ENCODE assay signal across 8 cellular contexts in the genomic region with DNA sequence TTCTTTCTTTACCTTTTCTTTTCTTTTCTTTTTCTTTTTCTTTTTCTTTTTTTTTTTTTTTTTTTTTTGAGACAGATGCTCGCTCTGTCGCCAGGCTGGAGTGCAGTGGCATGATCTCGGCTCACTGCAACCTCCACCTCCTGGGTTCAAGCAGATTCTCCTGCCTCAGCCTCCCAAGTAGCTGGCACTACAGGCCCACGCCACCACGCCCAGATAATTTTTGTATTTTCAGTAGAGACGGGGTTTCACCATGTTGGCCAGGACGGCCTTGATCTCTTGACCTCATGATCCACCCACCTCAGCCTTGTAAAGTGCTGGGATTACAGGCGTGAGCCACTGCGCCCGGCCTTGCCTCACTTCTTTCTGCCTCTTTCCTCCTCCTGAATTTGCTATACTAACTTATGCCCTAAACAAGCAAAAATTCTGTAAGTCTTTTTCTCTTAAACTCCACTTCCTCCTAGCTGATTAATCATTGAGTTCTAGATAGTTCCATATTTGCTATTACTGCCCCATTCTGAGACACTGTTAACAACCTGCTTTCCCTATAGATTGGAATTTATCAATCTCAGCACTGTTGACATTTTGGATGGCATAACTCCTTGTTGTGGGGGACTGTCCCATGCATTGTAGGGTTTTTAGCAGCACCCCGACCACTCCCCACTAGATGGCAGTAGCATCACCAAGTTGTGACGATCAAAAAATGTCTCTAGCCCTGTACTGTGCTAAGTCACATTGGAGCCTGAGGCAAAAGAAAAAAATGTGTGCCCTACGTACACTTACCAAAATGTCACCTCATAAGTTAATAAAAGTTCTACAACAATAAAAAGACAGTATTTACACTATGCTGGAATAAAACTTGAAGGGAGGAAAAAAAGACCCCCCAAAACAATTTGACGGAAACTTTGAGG. TPM values are rescaled to one million over a fixed set of nuclear protein-coding genes. Genes with fewer than 3 reads are reported as not detected.
A peak's percentile ranks its signal among the peaks of the same experiment; 100 is the strongest.
DNase-seq lines count a peak whose midpoint lies in the region; ATAC-seq and TF ChIP-seq lines count a peak whose summit lies in the region.

No MANE protein-coding gene starts in this region.

- peak; percentile 31 for DNase-seq in AG09309 (ENCODE audit: low read depth)
- peak; percentile 52 for DNase-seq in Jurkat, Clone E6-1 (ENCODE audit: low read depth, low spot score)
- peak; percentile 76 for DNase-seq in RKO (ENCODE audit: low spot score)
- peak; percentile 82 to 83 for DNase-seq in activated T-cell treated with anti-CD3 and anti-CD28 coated beads, Interleukin-2, amount 50 U/mL, for 48 hours
- peak; percentile 83 for DNase-seq in fibroblast of pulmonary artery (ENCODE audit: low read depth)
- peak; percentile 65 for DNase-seq in omental fat pad (ENCODE audit: low spot score)
- peak; percentile 73 to 76 for DNase-seq in tibial artery

- intact Hi-C loops in tibial artery (cut with DNase I; ENCODE audit: low total_unique reads) = loop anchor here (10.0 kb wide), 2 partner anchors 153 to 273 kb away; no protein-coding TSS in a partner anchor

- H3K36me3 ChIP-seq in tibial artery = no peaks in the 10 kb centered on the region

- TF ChIP-seq CTCF in AG09309 (IDR thresholded peaks at IDR 0.05; ENCODE audit: control insufficient read depth, insufficient read depth, low read depth, low read length, missing control alignments) (peak; percentile 81), fibroblast of pulmonary artery (IDR thresholded peaks at IDR 0.05; ENCODE audit: low read length, missing control alignments) (peak; percentile 96), omental fat pad (IDR thresholded peaks at IDR 0.05) (no peak), tibial artery (IDR thresholded peaks at IDR 0.05) (peak; percentile 72 to 75)

- no peak overlapping the region for H3K27ac ChIP-seq in tibial artery

- peaks cover 0 to 10% (median 0%) of the 10 kb centered on the region in 4 donors for H3K4me1 ChIP-seq in tibial artery

- no peaks in the 10 kb centered on the region for H3K27me3 ChIP-seq in tibial artery

- H3K4me3 ChIP-seq in AG09309 (ENCODE audit: control insufficient read depth, low read depth, low read length) (no peak overlapping the region), fibroblast of pulmonary artery (replicated peaks; ENCODE audit: low read depth, low read length) (no peak overlapping the region), tibial artery (no peak overlapping the region)
- H3K4me3 ChIP-seq in Jurkat, Clone E6-1 (ENCODE audit: low read length) = no peak overlapping the region

- ATAC-seq in GM18867 (IDR thresholded peaks at IDR 0.05; ENCODE audit: unreplicated experiment) (peak; percentile 69), omental fat pad (ENCODE audit: low FRiP score) (peak; percentile 91)

- no peaks in the 10 kb centered on the region for H3K9me3 ChIP-seq in tibial artery

RNA-seq across cellular contexts. Expression of a gene that starts 16.4 kb away (rescaled TPM):
- polyA plus RNA-seq in Jurkat, Clone E6-1 (2012; ENCODE audit: insufficient read depth, insufficient read length) = 12.0 TPM
- 10 to 100 TPM; 32.5 to 41.6 (median 39.0) TPM for total RNA-seq in omental fat pad

RNA-seq across cellular contexts. Expression of a gene that starts 24.8 kb away (rescaled TPM):
- 3.4 TPM for polyA plus RNA-seq in Jurkat, Clone E6-1 (2012; ENCODE audit: insufficient read depth, insufficient read length)
- total RNA-seq in omental fat pad = 10 to 100 TPM in 3 of 4 donors, 1 to 10 TPM in 1; 9.8 to 32.3 (median 27.0) TPM

Comparison
In these comparisons a context has a peak if more than half of its experiments do, and no peak if none do; other contexts are left out.
1. DNase-seq: peak in every context shown above with its lines; median percentile 83 in fibroblast of pulmonary artery; 82 in activated T-cell treated with anti-CD3 and anti-CD28 coated beads, Interleukin-2, amount 50 U/mL, for 48 hours; 76 in RKO; 74 in tibial artery; 65 in omental fat pad; 52 in Jurkat, Clone E6-1; 31 in AG09309.
2. CTCF ChIP-seq: peak in AG09309 (single experiment), fibroblast of pulmonary artery (single experiment) and tibial artery (2 of 2); none in omental fat pad (0 of 3).